8 cellular contexts compared by ENCODE assay signal in genomic region chr6:131954775-131955107, GRCh38. TPM values are rescaled to one million over a fixed set of nuclear protein-coding genes. Genes with fewer than 3 reads are reported as not detected.
DNase-seq lines count a peak whose midpoint lies in the region; ATAC-seq and TF ChIP-seq lines count a peak whose summit lies in the region.

No MANE protein-coding gene starts in this region.

- peak; percentile 48 for DNase-seq in GM03348 (ENCODE audit: low spot score)
- DNase-seq in SK-N-SH, result no peak
- peak; percentile 76 to 89 for DNase-seq in foreskin keratinocyte
- peak; percentile 48 for DNase-seq in prostate gland (ENCODE audit: low spot score)

- no peaks in the 10 kb centered on the region for H3K9me3 ChIP-seq in SK-N-SH
- no peaks in the 10 kb centered on the region for H3K9me3 ChIP-seq in prostate gland

- H3K27me3 ChIP-seq in SK-N-SH (ENCODE audit: insufficient read depth) (no peaks in the 10 kb centered on the region), foreskin keratinocyte (no peaks in the 10 kb centered on the region), prostate gland (replicated peaks; ENCODE audit: insufficient read depth) (no peaks in the 10 kb centered on the region)

- no peak overlapping the region for H2AFZ ChIP-seq in SK-N-SH (ENCODE audit: low read depth)

- TF ChIP-seq RAD21 in SK-N-SH (IDR thresholded peaks at IDR 0.05; ENCODE audit: low read length), result no peak

- no peak for TF ChIP-seq CTCF in SK-N-SH (IDR thresholded peaks at IDR 0.05)
- TF ChIP-seq CTCF in foreskin keratinocyte (conservative IDR thresholded peaks at IDR 0.05), result no peak
- TF ChIP-seq CTCF in prostate gland (IDR thresholded peaks at IDR 0.05), result no peak

- WGBS in SK-N-SH (ENCODE audit: low lambda C conversion rate), result 0% methylated on average over 7 of the region's 7 CpGs
- WGBS in prostate gland, result 30% methylated on average over 7 of the region's 7 CpGs

- intact Hi-C loops in prostate gland (cut with DNase I), result loop anchor here (5.0 to 10.0 kb wide), 4 partner anchors 68 to 208 kb away; no protein-coding TSS in a partner anchor

- H3K79me2 ChIP-seq in SK-N-SH (ENCODE audit: insufficient read depth), result peaks cover 29% of the 10 kb centered on the region

- peak in 1 of 2 experiments; percentile 53; a peak in 1 of 4 replicates for TF ChIP-seq EP300 in SK-N-SH (IDR thresholded peaks at IDR 0.05; ENCODE audit: borderline replicate concordance in 1 of 2, low read depth in 1 of 2, low read length in 1 of 2)

- H3K9me2 ChIP-seq in SK-N-SH, result no peaks in the 10 kb centered on the region

- H3K4me3 ChIP-seq in SK-N-SH (ENCODE audit: low read depth in 2 of 2, low read length in 1 of 2) (peak overlapping the region in 1 of 2 experiments; percentile 1; a peak in 1 of 4 replicates), prostate gland (no peak overlapping the region)

- peaks cover 26% of the 10 kb centered on the region for H3F3A ChIP-seq in SK-N-SH (replicated peaks; ENCODE audit: insufficient read depth)

- H3K36me3 ChIP-seq in SK-N-SH (replicated peaks in 1 of 2; ENCODE audit: control insufficient read depth in 1 of 2, insufficient read depth in 2 of 2, low read length in 1 of 2), result peaks cover 3 to 7% of the 10 kb centered on the region in 2 experiments
- H3K36me3 ChIP-seq in prostate gland, result no peaks in the 10 kb centered on the region

- peaks cover 7 to 37% of the 10 kb centered on the region in 2 experiments for H3K4me1 ChIP-seq in SK-N-SH (ENCODE audit: control insufficient read depth in 1 of 2, insufficient read depth in 2 of 2, low read depth in 1 of 2, low read length in 1 of 2)
- H3K4me1 ChIP-seq in foreskin keratinocyte, result peaks cover 32% of the 10 kb centered on the region
- no peaks in the 10 kb centered on the region for H3K4me1 ChIP-seq in prostate gland (replicated peaks)

- POLR2A ChIA-PET in SK-N-SH (lab: Yijun Ruan, JAX), result no interaction called here

- ATAC-seq in foreskin keratinocyte (peak; percentile 82), HG02970 (IDR thresholded peaks at IDR 0.05; ENCODE audit: low FRiP score, unreplicated experiment) (no peak), HG03469 (IDR thresholded peaks at IDR 0.05; ENCODE audit: unreplicated experiment) (no peak), GM21825 (IDR thresholded peaks at IDR 0.05; ENCODE audit: unreplicated experiment) (no peak), GM21526 (IDR thresholded peaks at IDR 0.05; ENCODE audit: low FRiP score, unreplicated experiment) (no peak)

- peak overlapping the region; percentile 59 for H3K9ac ChIP-seq in SK-N-SH

- no peak for TF ChIP-seq POLR2A in prostate gland (IDR thresholded peaks at IDR 0.05)

- H3K27ac ChIP-seq in SK-N-SH (ENCODE audit: low read depth in 2 of 2, low read length in 1 of 2) (peak overlapping the region; percentile 81 to 97), foreskin keratinocyte (no peak overlapping the region), prostate gland (no peak overlapping the region)

- H4K20me1 ChIP-seq in SK-N-SH (ENCODE audit: insufficient read depth), result peaks cover 8% of the 10 kb centered on the region

- H3K4me2 ChIP-seq in SK-N-SH, result peak overlapping the region; percentile 39

- CTCF ChIA-PET in SK-N-SH (lab: Yijun Ruan, JAX), result interaction anchor here (1.2 kb wide), 1 partner anchor 325 kb away, joined by 3 read pairs; no protein-coding TSS in a partner anchor

TF ChIP-seq in SK-N-SH, 30 proteins besides CTCF, POLR2A, EP300 and RAD21 (continues in another document):
- no peak for TF ChIP-seq FOXJ3 (CRISPR knock-in tag; IDR thresholded peaks at IDR 0.05)
- TF ChIP-seq REST (IDR thresholded peaks at IDR 0.05; ENCODE audit: low read depth, low read length), result no peak
- no peak for TF ChIP-seq EZH2phosphoT487 (IDR thresholded peaks at IDR 0.05; ENCODE audit: borderline replicate concordance, low read depth)
- TF ChIP-seq NRF1 (IDR thresholded peaks at IDR 0.05; ENCODE audit: low read depth, low read length), result no peak
- TF ChIP-seq RXRA (IDR thresholded peaks at IDR 0.05; ENCODE audit: borderline replicate concordance, low read depth), result peak; percentile 68; the same call in 1 of the 2 replicates
- no peak for TF ChIP-seq GATA2 (CRISPR knock-in tag; IDR thresholded peaks at IDR 0.05)
- TF ChIP-seq MEF2A (IDR thresholded peaks at IDR 0.05; ENCODE audit: borderline replicate concordance, low read depth), result no peak
- TF ChIP-seq GABPA (IDR thresholded peaks at IDR 0.05; ENCODE audit: low read depth), result peak; percentile 39; the same call in 1 of the 2 replicates
- no peak for TF ChIP-seq SMC3 (IDR thresholded peaks at IDR 0.05; ENCODE audit: low read depth, low read length)
- no peak for TF ChIP-seq CHD2 (IDR thresholded peaks at IDR 0.05; ENCODE audit: low read length, partially characterized antibody)
- TF ChIP-seq ZBTB33 (IDR thresholded peaks at IDR 0.05; ENCODE audit: borderline replicate concordance, low read depth), result no peak
- TF ChIP-seq TAF1 (IDR thresholded peaks at IDR 0.05; ENCODE audit: borderline replicate concordance, low read depth, low read length), result no peak
- TF ChIP-seq MXI1 (IDR thresholded peaks at IDR 0.05; ENCODE audit: low read depth, low read length), result no peak
- TF ChIP-seq FOSL2 (IDR thresholded peaks at IDR 0.05; ENCODE audit: borderline replicate concordance, low read depth), result peak; percentile 55; the same call in 1 of the 2 replicates
- peak; percentile 59; the same call in 1 of the 2 replicates for TF ChIP-seq PBX3 (IDR thresholded peaks at IDR 0.05)
- peak; percentile 67; the same call in 1 of the 2 replicates for TF ChIP-seq TEAD4 (IDR thresholded peaks at IDR 0.05; ENCODE audit: borderline replicate concordance, insufficient read depth)
- 0 out of 2 replicates have a peak, but pooled peaks have one; percentile 38 for TF ChIP-seq JUND (IDR thresholded peaks at IDR 0.05)
- no peak for TF ChIP-seq ELF1 (IDR thresholded peaks at IDR 0.05)
- no peak for TF ChIP-seq RFX5 (IDR thresholded peaks at IDR 0.05; ENCODE audit: low read length)
- peak; percentile 69 for TF ChIP-seq TCF12 (IDR thresholded peaks at IDR 0.05)
- TF ChIP-seq FOXM1 (IDR thresholded peaks at IDR 0.05; ENCODE audit: low read depth), result no peak
- TF ChIP-seq POLR2AphosphoS5 (IDR thresholded peaks at IDR 0.05; ENCODE audit: low read depth, low read length), result peak; percentile 51; the same call in 1 of the 2 replicates

RNA-seq across cellular contexts. Expression of gene CCN2, which starts 3.6 kb away (rescaled TPM):
- polyA plus RNA-seq in SK-N-SH (2012; rRNA removed) (486 and 709 TPM in 2 replicates), foreskin keratinocyte (46.4 and 53.1 TPM in 2 replicates)
- polyA plus RNA-seq in SK-N-SH (2012; cell fraction: cytosol; rRNA removed), result 749 and 798 TPM in 2 replicates
- 877 and 1,310 TPM in 2 replicates for polyA plus RNA-seq in SK-N-SH (2012; cell fraction: nucleus; rRNA removed)
- total RNA-seq in foreskin keratinocyte (57.2 and 61.1 TPM in 2 replicates), prostate gland (100 to 1,000 TPM in 1 of 2 donors, 10 to 100 TPM in 1; 73.1 to 120 TPM)

Comparison
In these comparisons a context has a peak if more than half of its experiments do, and no peak if none do; other contexts are left out.
1. H3K27ac ChIP-seq: peak in SK-N-SH (2 of 2); none in foreskin keratinocyte (single experiment) and prostate gland (0 of 2).